Comparison of ENCODE assay signal across 24 cellular contexts in the genomic region with DNA sequence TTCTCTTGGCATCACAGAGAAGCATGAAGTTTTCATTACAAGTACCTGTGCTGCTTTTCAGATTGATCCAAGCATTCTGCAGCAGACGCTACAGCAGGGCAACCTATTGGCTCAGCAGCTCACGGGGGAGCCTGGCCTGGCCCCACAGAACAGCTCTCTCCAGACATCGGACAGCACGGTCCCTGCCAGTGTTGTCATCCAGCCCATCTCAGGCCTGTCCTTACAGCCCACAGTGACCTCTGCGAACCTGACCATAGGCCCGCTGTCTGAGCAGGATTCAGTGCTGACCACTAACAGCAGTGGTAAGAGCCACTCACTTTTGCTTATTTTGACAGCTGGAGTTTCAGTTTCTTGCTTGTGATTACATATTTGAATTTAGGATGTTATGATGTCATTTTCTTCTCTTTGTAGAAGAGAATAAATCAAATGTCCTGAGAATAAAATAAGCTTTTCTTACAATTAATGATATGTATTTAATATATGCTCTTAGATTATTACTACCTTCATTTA.
A peak's percentile ranks its signal among the peaks of the same experiment; 100 is the strongest.
DNase-seq lines count a peak whose midpoint lies in the region; ATAC-seq, FAIRE-seq and TF ChIP-seq lines count a peak whose summit lies in the region.
"Had no signal": no experiment of that assay in that cellular context is flagged by ENCODE, and none has a peak within 500 bp of the region (broad histone marks: within the 10 kb centered on the region; RNA-seq: fewer than 3 reads in every experiment).

No MANE protein-coding gene starts in this region.

- TF ChIP-seq EP300 in HepG2 (IDR thresholded peaks at IDR 0.05; ENCODE audit: low read depth in 2 of 2, low read length in 2 of 2) (no peak), HepG2 (CRISPR knock-in tag; IDR thresholded peaks at IDR 0.05; ENCODE audit: borderline replicate concordance) (no peak), GM12878 (IDR thresholded peaks at IDR 0.05; ENCODE audit: borderline replicate concordance in 1 of 2, control insufficient read depth in 1 of 2, low read depth in 2 of 2, low read length in 2 of 2) (no peak)

- H2AFZ ChIP-seq in HepG2 (ENCODE audit: low read length): no peak overlapping the region
- H2AFZ ChIP-seq in GM12878 (ENCODE audit: control insufficient read depth, low read depth, low read length): no peak overlapping the region
- H2AFZ ChIP-seq: GM23248 had no signal

- in situ Hi-C loops in HepG2 (cut with HindIII; ENCODE audit: extremely low pct_ligation_motif_present, low pct_unique_long_range_greater_than_20kb): no loop called here
- in situ Hi-C loops in GM12878 (cut with MboI): no loop called here

- SMC1A ChIA-PET in GM12878 (lab: Charles Lee; ENCODE audit: uncharacterized antibody, unreplicated experiment): interaction anchor here (1.3 kb wide), 1 partner anchor 56 kb away, joined by 4 read pairs; no protein-coding TSS in a partner anchor

- H3K9me3 ChIP-seq in HepG2 (ENCODE audit: low read length): no peaks in the 10 kb centered on the region
- H3K9me3 ChIP-seq in right lobe of liver: no peaks in the 10 kb centered on the region
- H3K9me3 ChIP-seq in GM12878 (replicated peaks; ENCODE audit: control insufficient read depth, insufficient read depth, low read length): no peaks in the 10 kb centered on the region
- H3K9me3 ChIP-seq in CD4-positive, alpha-beta T cell (ENCODE audit: control insufficient read depth, low read length): no peaks in the 10 kb centered on the region

- H3K27ac ChIP-seq in HepG2 (ENCODE audit: extremely low read length, insufficient read depth, low read length) (no peak overlapping the region), right lobe of liver (no peak overlapping the region), GM12878 (ENCODE audit: control insufficient read depth, insufficient read depth) (no peak overlapping the region)
- no peak overlapping the region for H3K27ac ChIP-seq in CD4-positive, alpha-beta T cell (ENCODE audit: low read depth, low read length)
- H3K27ac ChIP-seq: 22Rv1, GM23248, KMS-11, SK-N-MC had no signal

- no peaks in the 10 kb centered on the region for H3K9me3 Mint-ChIP-seq in CD4-positive, alpha-beta T cell
- H3K9me3 Mint-ChIP-seq: IgD-negative memory B cell had no signal

- DNase-seq in HepG2 (ENCODE audit: low spot score) (no peak), right lobe of liver (no peak), GM12878 (ENCODE audit: low read depth, low spot score) (no peak), myocyte (ENCODE audit: low read depth) (peak; percentile 16)
- no peak for DNase-seq in CD4-positive, alpha-beta T cell
- DNase-seq: ACHN, DMS153, DND-41, GM23248, H7, NCI-H1048, NCI-H1417, NCI-H1694 treated with DMSO at 0.1 percent for 48 hours, NCI-H2081, NCI-H2227 treated with DMSO at 0.1 percent for 48 hours, NCI-H526 treated with DMSO at 0.1 percent for 48 hours, SIG-M5 had no signal

- no peaks in the 10 kb centered on the region for H3K4me1 ChIP-seq in HepG2 (ENCODE audit: insufficient read depth, low read length)
- H3K4me1 ChIP-seq in right lobe of liver: no peaks in the 10 kb centered on the region
- peaks cover 25% of the 10 kb centered on the region for H3K4me1 ChIP-seq in GM12878 (ENCODE audit: control insufficient read depth, insufficient read depth, low read length)

- H3K36me3 Mint-ChIP-seq in CD4-positive, alpha-beta T cell (ENCODE audit: low read depth): peaks cover 91% of the 10 kb centered on the region

- H4K20me1 ChIP-seq in HepG2 (ENCODE audit: insufficient read depth, low read length) (no peaks in the 10 kb centered on the region), GM12878 (ENCODE audit: control insufficient read depth, insufficient read depth) (no peaks in the 10 kb centered on the region)

- no peak overlapping the region for H3K4me3 Mint-ChIP-seq in CD4-positive, alpha-beta T cell
- H3K4me3 Mint-ChIP-seq: IgD-negative memory B cell had no signal

- intact Hi-C loops in HepG2 (cut with micrococcal nuclease; ENCODE audit: unreplicated experiment): no loop called here
- intact Hi-C loops in right lobe of liver (cut with DNase I): no loop called here
- intact Hi-C loops in GM12878 (cut with micrococcal nuclease; ENCODE audit: unreplicated experiment): no loop called here
- intact Hi-C loops in CD4-positive, alpha-beta T cell (cut with DNase I, micrococcal nuclease): loop anchor here in 1 of 2 experiments (10.0 kb wide), 1 partner anchor 728 kb away; no protein-coding TSS in a partner anchor

- H3K79me2 ChIP-seq in HepG2 (ENCODE audit: insufficient read depth, low read length) (no peaks in the 10 kb centered on the region), GM12878 (ENCODE audit: control insufficient read depth, insufficient read depth, low read length) (no peaks in the 10 kb centered on the region)

- no TSS peak for BruUV-seq in HepG2 (replicated peaks; lab: Mats Ljungman, UMichigan)
- BruUV-seq in GM12878 (replicated peaks; lab: Mats Ljungman, UMichigan): no TSS peak

- TF ChIP-seq POLR2A in HepG2 (IDR thresholded peaks at IDR 0.05; ENCODE audit: insufficient read depth in 1 of 2, low read depth in 2 of 2, low read length in 2 of 2) (no peak), right lobe of liver (IDR thresholded peaks at IDR 0.05) (no peak), GM12878 (IDR thresholded peaks at IDR 0.05; ENCODE audit: low read depth, low read length) (no peak)

- CTCF ChIA-PET in HepG2 (lab: Yijun Ruan, JAX; ENCODE audit: low intra/inter-chr PET ratio, low total read pairs) (no interaction called here), GM12878 (lab: Yijun Ruan, JAX) (interaction anchor here (0.8 to 10.1 kb wide), 2 partner anchors 56 to 284 kb away, joined by 3 to 236 read pairs; no protein-coding TSS in a partner anchor)
- CTCF ChIA-PET in CD4-positive, alpha-beta T cell (lab: Charles Lee): no interaction called here

- peaks cover 15 to 48% of the 10 kb centered on the region in 2 experiments; a peak in 4 of 5 replicates for H3K36me3 ChIP-seq in HepG2 (replicated peaks in 1 of 2; ENCODE audit: control insufficient read depth in 1 of 2, insufficient read depth in 2 of 2, low read length in 2 of 2)
- peaks cover 0 to 35% (median 6%) of the 10 kb centered on the region in 4 donors for H3K36me3 ChIP-seq in right lobe of liver
- H3K36me3 ChIP-seq in GM12878 (ENCODE audit: control insufficient read depth in 2 of 2, insufficient read depth in 2 of 2, low read length in 1 of 2): peaks cover 5 to 20% of the 10 kb centered on the region in 2 experiments

- TF ChIP-seq RAD21 in HepG2 (CRISPR knock-in tag; IDR thresholded peaks at IDR 0.05) (no peak), GM12878 (IDR thresholded peaks at IDR 0.05; ENCODE audit: insufficient read depth, low read depth, low read length) (no peak)

- POLR2A ChIA-PET in HepG2 (lab: Yijun Ruan, JAX): no interaction called here
- POLR2A ChIA-PET in GM12878 (lab: Charles Lee): no interaction called here
- POLR2A ChIA-PET in CD4-positive, alpha-beta T cell (lab: Charles Lee): no interaction called here

- H3K27me3 Mint-ChIP-seq in CD4-positive, alpha-beta T cell: no peaks in the 10 kb centered on the region
- H3K27me3 Mint-ChIP-seq: IgD-negative memory B cell had no signal

- RAD21 ChIA-PET in GM12878 (lab: Charles Lee; ENCODE audit: unreplicated experiment): no interaction called here

- H3K27me3 ChIP-seq in HepG2 (ENCODE audit: control insufficient read depth in 1 of 2, insufficient read depth in 2 of 2, low read length in 2 of 2): no peaks in the 10 kb centered on the region
- H3K27me3 ChIP-seq in right lobe of liver: no peaks in the 10 kb centered on the region
- H3K27me3 ChIP-seq in GM12878 (replicated peaks in 1 of 2; ENCODE audit: control insufficient read depth in 2 of 2, insufficient read depth in 2 of 2, low read length in 1 of 2): no peaks in the 10 kb centered on the region
- no peaks in the 10 kb centered on the region for H3K27me3 ChIP-seq in CD4-positive, alpha-beta T cell (ENCODE audit: control insufficient read depth, insufficient read depth, low read length)

- H3K27ac Mint-ChIP-seq in CD4-positive, alpha-beta T cell: no peak overlapping the region
- H3K27ac Mint-ChIP-seq: IgD-negative memory B cell had no signal

- FAIRE-seq in HepG2 (lab: Jason Lieb, UNC) (no peak), GM12878 (lab: Jason Lieb, UNC) (no peak)
- FAIRE-seq: RCC 7860 had no signal

- H3K4me2 ChIP-seq in HepG2 (ENCODE audit: low read depth, low read length): no peak overlapping the region
- H3K4me2 ChIP-seq in GM12878 (ENCODE audit: control insufficient read depth, insufficient read depth): no peak overlapping the region
- H3K4me2 ChIP-seq: KMS-11 had no signal

- 100% methylated on average over 2 of the region's 6 CpGs for WGBS in HepG2 (ENCODE audit: low lambda C conversion rate)
- 50% methylated on average over 1 of the region's 6 CpGs for WGBS in right lobe of liver (ENCODE audit: insufficient coverage, low coverage, low lambda C conversion rate, missing lambda C conversion rate)
- 91% methylated on average over 6 of the region's 6 CpGs for WGBS in GM12878 (ENCODE audit: insufficient coverage, insufficient replicate concordance, low lambda C conversion rate, missing lambda C conversion rate)

- H3K4me1 Mint-ChIP-seq in CD4-positive, alpha-beta T cell (ENCODE audit: low read depth): peaks cover 2% of the 10 kb centered on the region

- no peak overlapping the region for H3K4me3 ChIP-seq in HepG2 (replicated peaks in 1 of 3; ENCODE audit: insufficient read depth in 1 of 3, low read depth in 2 of 3, low read length in 3 of 3)
- H3K4me3 ChIP-seq in right lobe of liver: no peak overlapping the region
- no peak overlapping the region for H3K4me3 ChIP-seq in GM12878
- H3K4me3 ChIP-seq: GM23248, SK-N-MC had no signal

- ATAC-seq in HepG2: no peak
- ATAC-seq in right lobe of liver: no peak
- ATAC-seq in GM12878: no peak
- no peak for ATAC-seq in HG03025 (IDR thresholded peaks at IDR 0.05; ENCODE audit: low FRiP score, unreplicated experiment)
- ATAC-seq in CD4-positive, alpha-beta T cell (ENCODE audit: poor library complexity): no peak
- ATAC-seq in GM18870 (IDR thresholded peaks at IDR 0.05; ENCODE audit: unreplicated experiment): no peak

- H3K9ac ChIP-seq in HepG2 (ENCODE audit: insufficient read depth, low read depth, low read length) (no peak overlapping the region), GM12878 (ENCODE audit: control insufficient read depth, insufficient read depth, low read length) (no peak overlapping the region)
- H3K9ac ChIP-seq: GM23248, KMS-11 had no signal

- TF ChIP-seq CTCF in HepG2 (CRISPR knock-in tag; IDR thresholded peaks at IDR 0.05) (no peak), right lobe of liver (IDR thresholded peaks at IDR 0.05) (no peak), GM12878 (IDR thresholded peaks at IDR 0.05 in 2 of 3, conservative IDR thresholded peaks at IDR 0.05 in 1 of 3; ENCODE audit: control insufficient read depth in 2 of 3, extremely low read depth in 1 of 3, insufficient read depth in 1 of 3, low read depth in 3 of 3, low read length in 3 of 3) (no peak)
- no peak for TF ChIP-seq CTCF in CD4-positive, alpha-beta T cell (IDR thresholded peaks at IDR 0.05)

TF ChIP-seq in HepG2, 621 proteins besides CTCF, POLR2A, EP300 and RAD21 (continues in another document):
- TF ChIP-seq RFXANK (CRISPR knock-in tag; IDR thresholded peaks at IDR 0.05): no peak
- no peak for TF ChIP-seq GFI1 (CRISPR knock-in tag; IDR thresholded peaks at IDR 0.05; ENCODE audit: borderline replicate concordance)
